1 cellular context compared by ENCODE assay signal in genomic region chr10:93518531-93518930, GRCh38.
TF ChIP-seq lines count a peak whose summit lies in the region.

No MANE protein-coding gene starts in this region.

TF ChIP-seq in SK-N-SH treated with all-trans-retinoic acid at 6 μM for 48 hours, 23 proteins besides CTCF, POLR2A, EP300 and RAD21 (continued from another document):
- no peak for TF ChIP-seq CREB5 (CRISPR knock-in tag; IDR thresholded peaks at IDR 0.05; ENCODE audit: low read depth)
- TF ChIP-seq ARNTL (CRISPR knock-in tag; IDR thresholded peaks at IDR 0.05; ENCODE audit: borderline replicate concordance, low read depth) = no peak
- TF ChIP-seq ISL1 (CRISPR knock-in tag; IDR thresholded peaks at IDR 0.05) = no peak
